Comparison of ENCODE assay signal across 1 cellular context in genomic region chr7:154591544-154591943, GRCh38.
TF ChIP-seq lines count a peak whose summit lies in the region.

No MANE protein-coding gene starts in this region.

TF ChIP-seq in WTC11, 78 proteins besides CTCF, POLR2A, EP300 and RAD21 (continued from another document):
- no peak for TF ChIP-seq USF1 (CRISPR knock-in tag; IDR thresholded peaks at IDR 0.05)
- no peak for TF ChIP-seq GABPB1 (CRISPR knock-in tag; IDR thresholded peaks at IDR 0.05)
- no peak for TF ChIP-seq STAT6 (CRISPR knock-in tag; conservative IDR thresholded peaks at IDR 0.05; ENCODE audit: low read depth)
- no peak for TF ChIP-seq NR3C1 (CRISPR knock-in tag; conservative IDR thresholded peaks at IDR 0.05; ENCODE audit: low read depth)
- no peak for TF ChIP-seq MLX (CRISPR knock-in tag; IDR thresholded peaks at IDR 0.05)
- TF ChIP-seq ATF1 (CRISPR knock-in tag; IDR thresholded peaks at IDR 0.05) = no peak
- no peak for TF ChIP-seq FOXK1 (CRISPR knock-in tag; IDR thresholded peaks at IDR 0.05)
- no peak for TF ChIP-seq ZNF425 (CRISPR knock-in tag; conservative IDR thresholded peaks at IDR 0.05)
